ENCODE assay signal across 29 cellular contexts in the genomic region with DNA sequence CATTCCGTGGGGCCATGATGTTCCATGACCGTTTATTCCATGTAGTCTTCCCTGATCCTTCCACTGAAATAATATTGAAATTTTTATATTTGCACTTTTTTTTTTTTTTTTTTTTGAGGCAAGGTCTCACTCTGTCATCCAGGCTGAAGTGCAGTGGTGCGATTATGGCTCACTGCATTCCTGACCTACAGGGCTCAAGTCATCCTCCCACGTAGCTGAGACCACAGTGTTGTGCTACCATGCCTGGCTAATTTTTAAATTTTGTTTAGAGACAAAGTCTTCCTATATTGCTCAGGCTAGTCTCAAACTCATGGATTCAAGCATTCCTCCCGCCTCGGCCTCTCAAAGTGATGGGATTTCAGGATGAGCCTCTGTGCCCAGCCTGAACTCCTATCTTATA.
"Had no signal": no experiment of that assay in that cellular context is flagged by ENCODE, and none has a peak within 500 bp of the region (broad histone marks: within the 10 kb centered on the region; RNA-seq: fewer than 3 reads in every experiment).

No MANE protein-coding gene starts in this region.

- H3K9me3 ChIP-seq: body of pancreas, breast epithelium had no signal

- H3K4me3 ChIP-seq: body of pancreas, breast epithelium had no signal

- H3K9me3 Mint-ChIP-seq: activated CD4-positive, alpha-beta T cell treated with anti-CD3 and anti-CD28 coated beads, Interleukin-2, amount 10 ng/mL, durations not matched to agents 24 days and 14 days; activated CD8-positive, alpha-beta T cell treated with anti-CD3 and anti-CD28 coated beads for 36 hours; activated naive CD4-positive, alpha-beta T cell treated with anti-CD3 and anti-CD28 coated beads, Interleukin-2, amount 50 U/mL, for 24 hours; activated naive CD8-positive, alpha-beta T cell treated with anti-CD3 and anti-CD28 coated beads, Interleukin-2, amount 10 ng/mL, durations not matched to agents 7 days and 5 days; activated T-cell treated with anti-CD3 and anti-CD28 coated beads, Interleukin-2, amount 50 U/mL, for 72 hours; activated T-helper 2 cell treated with anti-CD3 and anti-CD28 coated beads, Interferon-gamma antibody, Interleukin-2, Interleukin-4, amounts not matched to agents 10 μg/mL and 5 μg/mL and 100 μg/mL, durations not matched to agents 14 hours and 24 hours and 36 hours had no signal

- H3K36me3 Mint-ChIP-seq: activated naive CD4-positive, alpha-beta T cell treated with anti-CD3 and anti-CD28 coated beads, Interleukin-2, amount 50 U/mL, for 24 hours; activated naive CD8-positive, alpha-beta T cell treated with anti-CD3 and anti-CD28 coated beads, Interleukin-2, amount 10 ng/mL, durations not matched to agents 7 days and 5 days had no signal

- H3K27me3 Mint-ChIP-seq: activated CD4-positive, alpha-beta T cell treated with anti-CD3 and anti-CD28 coated beads, Interleukin-2, amount 10 ng/mL, durations not matched to agents 24 days and 14 days; activated CD8-positive, alpha-beta T cell treated with anti-CD3 and anti-CD28 coated beads for 36 hours; activated naive CD4-positive, alpha-beta T cell treated with anti-CD3 and anti-CD28 coated beads, Interleukin-2, amount 50 U/mL, for 24 hours; activated naive CD8-positive, alpha-beta T cell treated with anti-CD3 and anti-CD28 coated beads, Interleukin-2, amount 10 ng/mL, durations not matched to agents 7 days and 5 days had no signal

- H3K4me3 Mint-ChIP-seq: activated CD4-positive, alpha-beta T cell treated with anti-CD3 and anti-CD28 coated beads, Interleukin-2, amount 10 ng/mL, durations not matched to agents 24 days and 14 days; activated CD8-positive, alpha-beta T cell treated with anti-CD3 and anti-CD28 coated beads for 36 hours; activated naive CD4-positive, alpha-beta T cell treated with anti-CD3 and anti-CD28 coated beads, Interleukin-2, amount 50 U/mL, for 24 hours; activated naive CD8-positive, alpha-beta T cell treated with anti-CD3 and anti-CD28 coated beads, Interleukin-2, amount 10 ng/mL, durations not matched to agents 7 days and 5 days; activated T-cell treated with anti-CD3 and anti-CD28 coated beads, Interleukin-2, amount 50 U/mL, for 72 hours had no signal

- H3K36me3 ChIP-seq: breast epithelium, WERI-Rb-1 had no signal

- DNase-seq: activated CD4-positive, alpha-beta T cell treated with anti-CD3 and anti-CD28 coated beads, Interleukin-2, amount 10 ng/mL, durations not matched to agents 24 days and 14 days; activated CD4-positive, alpha-beta T cell treated with anti-CD3 and anti-CD28 coated beads, Interleukin-2, amount 50 U/mL, for 4 hours; activated CD4-positive, CD25-positive, alpha-beta regulatory T cell; activated CD8-positive, alpha-beta T cell treated with anti-CD3 and anti-CD28 coated beads for 36 hours; activated gamma-delta T cell; activated naive CD4-positive, alpha-beta T cell treated with Interleukin-2 at 50 U/mL for 16 hours; activated naive CD8-positive, alpha-beta T cell treated with anti-CD3 and anti-CD28 coated beads, Interleukin-2, amount 10 ng/mL, durations not matched to agents 7 days and 5 days; activated T-cell treated with anti-CD3 and anti-CD28 coated beads, Interleukin-2, amount 50 U/mL, for 1 hour; activated T-cell treated with anti-CD3 and anti-CD28 coated beads, Interleukin-2, amount 50 U/mL, for 72 hours; body of pancreas; NCI-H1048; NCI-H1105 treated with DMSO at 0.1 percent for 48 hours; NCI-H1436; NCI-H1694; NCI-H1930; NCI-H2081 treated with DMSO at 0.1 percent for 48 hours; NCI-H226; NCI-H524 treated with DMSO at 0.1 percent for 48 hours; RPMI8226; SIG-M5; SW 1271; T-helper 1 cell; T-helper 2 cell; T-helper 9 cell; WERI-Rb-1 had no signal

- H3K27ac Mint-ChIP-seq: activated CD4-positive, alpha-beta T cell treated with anti-CD3 and anti-CD28 coated beads, Interleukin-2, amount 10 ng/mL, durations not matched to agents 24 days and 14 days; activated CD8-positive, alpha-beta T cell treated with anti-CD3 and anti-CD28 coated beads for 36 hours; activated naive CD4-positive, alpha-beta T cell treated with anti-CD3 and anti-CD28 coated beads, Interleukin-2, amount 50 U/mL, for 24 hours; activated naive CD8-positive, alpha-beta T cell treated with anti-CD3 and anti-CD28 coated beads, Interleukin-2, amount 10 ng/mL, durations not matched to agents 7 days and 5 days; activated T-cell treated with anti-CD3 and anti-CD28 coated beads, Interleukin-2, amount 50 U/mL, for 72 hours; activated T-helper 2 cell treated with anti-CD3 and anti-CD28 coated beads, Interferon-gamma antibody, Interleukin-2, Interleukin-4, amounts not matched to agents 10 μg/mL and 5 μg/mL and 100 μg/mL, durations not matched to agents 14 hours and 24 hours and 36 hours had no signal

- H3K4me1 ChIP-seq: body of pancreas, breast epithelium had no signal

- ATAC-seq: activated CD8-positive, alpha-beta T cell treated with anti-CD3 and anti-CD28 coated beads for 36 hours; activated T-cell treated with anti-CD3 and anti-CD28 coated beads, Interleukin-2, amount 50 U/mL, for 72 hours; body of pancreas; Panc1 had no signal

- H3K4me1 Mint-ChIP-seq: activated CD4-positive, alpha-beta T cell treated with anti-CD3 and anti-CD28 coated beads, Interleukin-2, amount 10 ng/mL, durations not matched to agents 24 days and 14 days; activated naive CD4-positive, alpha-beta T cell treated with anti-CD3 and anti-CD28 coated beads, Interleukin-2, amount 50 U/mL, for 24 hours; activated naive CD8-positive, alpha-beta T cell treated with anti-CD3 and anti-CD28 coated beads, Interleukin-2, amount 10 ng/mL, durations not matched to agents 7 days and 5 days had no signal

- H3K27me3 ChIP-seq: body of pancreas, breast epithelium had no signal
